In the genomic region with DNA sequence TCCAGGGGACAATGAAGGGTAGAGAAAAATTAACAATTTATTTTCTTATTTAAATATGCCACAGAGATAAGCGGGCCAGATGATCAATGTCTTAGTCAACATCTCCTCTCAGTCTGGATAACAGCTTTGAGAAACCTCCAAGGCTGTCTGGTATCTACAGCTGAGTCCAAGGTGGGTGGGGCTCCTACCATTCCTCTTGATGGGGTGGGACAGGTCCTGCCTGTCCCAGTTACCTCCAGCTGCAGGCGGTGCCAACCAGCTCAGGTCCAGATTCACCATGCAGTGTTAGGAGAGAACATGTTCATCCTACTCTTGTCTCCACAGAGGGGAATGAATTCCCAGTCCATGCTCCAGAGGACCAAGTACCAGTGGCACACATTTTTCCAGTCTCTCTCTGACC, we compare ENCODE assay signal across 37 cellular contexts. TPM values are rescaled to one million over a fixed set of nuclear protein-coding genes. Genes with fewer than 3 reads are reported as not detected.
"Had no signal": no experiment of that assay in that cellular context is flagged by ENCODE, and none has a peak within 500 bp of the region (broad histone marks: within the 10 kb centered on the region; RNA-seq: fewer than 3 reads in every experiment).

No MANE protein-coding gene starts in this region.

- H3K27me3 ChIP-seq: MG63 had no signal

- H3K36me3 ChIP-seq: MG63 had no signal

- DNase-seq: Karpas-422, Kasumi-1, MG63, MM.1S, MV-4-11, NCI-H1048, NCI-H1092, NCI-H1092 treated with DMSO at 0.1 percent for 48 hours, NCI-H1105, NCI-H1105 treated with DMSO at 0.1 percent for 48 hours, NCI-H1417, NCI-H1417 treated with DMSO at 0.1 percent for 48 hours, NCI-H1436, NCI-H1436 treated with DMSO at 0.1 percent for 48 hours, NCI-H146, NCI-H1694, NCI-H1694 treated with DMSO at 0.1 percent for 48 hours, NCI-H187, NCI-H187 treated with DMSO at 0.1 percent for 48 hours, NCI-H1930, NCI-H2029, NCI-H2029 treated with DMSO at 0.1 percent for 48 hours, NCI-H2081, NCI-H2081 treated with DMSO at 0.1 percent for 48 hours, NCI-H2107, NCI-H2171, NCI-H2171 treated with DMSO at 0.1 percent for 48 hours, NCI-H2227 treated with DMSO at 0.1 percent for 48 hours, NCI-H226, NCI-H345, NCI-H446, NCI-H446 treated with DMSO at 0.1 percent for 48 hours, NCI-H510A, NCI-H510A treated with DMSO at 0.1 percent for 48 hours had no signal

- H3K4me3 ChIP-seq: MG63 had no signal

- H3K9me3 ChIP-seq: MG63 had no signal

RNA-seq across cellular contexts. Expression of a gene that starts 21.0 kb away (rescaled TPM):
- total RNA-seq: LHCN-M2, MCF 10A, NCI-H460 had no signal

RNA-seq across cellular contexts. Expression of a gene that starts 32.7 kb away (rescaled TPM):
- total RNA-seq: LHCN-M2, MCF 10A, NCI-H460 had no signal
